Comparison of ENCODE assay signal across 1 cellular context in genomic region chr12:124837958-124838803, GRCh38.
TF ChIP-seq lines count a peak whose summit lies in the region.

No MANE protein-coding gene starts in this region.

TF ChIP-seq in HepG2, 621 proteins besides CTCF, POLR2A, EP300 and RAD21 (continued from another document and continues in another):
- TF ChIP-seq ZNF564 (CRISPR knock-in tag; IDR thresholded peaks at IDR 0.05) (peak; percentile 78; the same call in 1 of the 2 replicates), HNRNPUL1 (IDR thresholded peaks at IDR 0.05; ENCODE audit: low read depth, low read length) (no peak), ESRRA (CRISPR knock-in tag; IDR thresholded peaks at IDR 0.05; ENCODE audit: low read depth) (0 out of 2 replicates have a peak, but pooled peaks have one; percentile 42), MLLT10 (CRISPR knock-in tag; IDR thresholded peaks at IDR 0.05) (no peak), ZBTB44 (CRISPR knock-in tag; IDR thresholded peaks at IDR 0.05) (no peak), ZNF556 (CRISPR knock-in tag; IDR thresholded peaks at IDR 0.05; ENCODE audit: borderline replicate concordance) (0 out of 2 replicates have a peak, but pooled peaks have one; percentile 15), HNRNPK (IDR thresholded peaks at IDR 0.05; ENCODE audit: low read depth, low read length, poor library complexity, severe bottlenecking) (no peak), ZFY (CRISPR knock-in tag; IDR thresholded peaks at IDR 0.05) (peak; percentile 68; the same call in 1 of the 2 replicates), FOSL2 (CRISPR knock-in tag; IDR thresholded peaks at IDR 0.05) (peak; percentile 57), ZFP90 (CRISPR knock-in tag; IDR thresholded peaks at IDR 0.05; ENCODE audit: borderline replicate concordance) (peak; percentile 100), GFI1 (CRISPR knock-in tag; IDR thresholded peaks at IDR 0.05; ENCODE audit: borderline replicate concordance) (peak; percentile 51; the same call in 1 of the 2 replicates), ZBTB42 (CRISPR knock-in tag; IDR thresholded peaks at IDR 0.05) (no peak), NCOA2 (CRISPR knock-in tag; IDR thresholded peaks at IDR 0.05) (peak; percentile 74), FLYWCH1 (CRISPR knock-in tag; IDR thresholded peaks at IDR 0.05) (no peak), FOSL1 (CRISPR knock-in tag; IDR thresholded peaks at IDR 0.05; ENCODE audit: borderline replicate concordance) (no peak), TMF1 (CRISPR knock-in tag; IDR thresholded peaks at IDR 0.05; ENCODE audit: low read depth) (no peak), KLF12 (CRISPR knock-in tag; IDR thresholded peaks at IDR 0.05; ENCODE audit: borderline replicate concordance) (no peak), HINFP (CRISPR knock-in tag; IDR thresholded peaks at IDR 0.05; ENCODE audit: low read depth) (0 out of 2 replicates have a peak, but pooled peaks have one; percentile 56), ZBTB7B (CRISPR knock-in tag; IDR thresholded peaks at IDR 0.05) (0 out of 2 replicates have a peak, but pooled peaks have one; percentile 36), ZNF672 (CRISPR knock-in tag; IDR thresholded peaks at IDR 0.05) (no peak), MLX (CRISPR knock-in tag; IDR thresholded peaks at IDR 0.05) (peak; percentile 57; the same call in 1 of the 2 replicates), ZMYM2 (CRISPR knock-in tag; IDR thresholded peaks at IDR 0.05) (peak; percentile 53; the same call in 1 of the 2 replicates), KDM2A (CRISPR knock-in tag; IDR thresholded peaks at IDR 0.05; ENCODE audit: borderline replicate concordance, low read depth) (peak; percentile 55; the same call in 1 of the 2 replicates), ZNF513 (CRISPR knock-in tag; conservative IDR thresholded peaks at IDR 0.05) (no peak), PRPF4 (IDR thresholded peaks at IDR 0.05; ENCODE audit: low read depth, low read length, poor library complexity, severe bottlenecking) (peak; percentile 76), GATAD2A (CRISPR knock-in tag; IDR thresholded peaks at IDR 0.05) (peak; percentile 86), TCF7L2 (IDR thresholded peaks at IDR 0.05; ENCODE audit: low read depth, low read length) (no peak), BRD4 (CRISPR knock-in tag; IDR thresholded peaks at IDR 0.05) (no peak), MAFF (IDR thresholded peaks at IDR 0.05; ENCODE audit: low read depth, low read length) (no peak), ZNF678 (CRISPR knock-in tag; IDR thresholded peaks at IDR 0.05) (no peak), HOXD1 (CRISPR knock-in tag; IDR thresholded peaks at IDR 0.05) (no peak; the same call in 1 of the 2 replicates), ZNF574 (CRISPR knock-in tag; IDR thresholded peaks at IDR 0.05) (peak; percentile 62), DRAP1 (CRISPR knock-in tag; IDR thresholded peaks at IDR 0.05) (no peak), ZNF891 (CRISPR knock-in tag; IDR thresholded peaks at IDR 0.05) (no peak; the same call in 1 of the 2 replicates), ELF3 (CRISPR knock-in tag; IDR thresholded peaks at IDR 0.05) (peak; percentile 59)
- TF ChIP-seq, protein P1, sequence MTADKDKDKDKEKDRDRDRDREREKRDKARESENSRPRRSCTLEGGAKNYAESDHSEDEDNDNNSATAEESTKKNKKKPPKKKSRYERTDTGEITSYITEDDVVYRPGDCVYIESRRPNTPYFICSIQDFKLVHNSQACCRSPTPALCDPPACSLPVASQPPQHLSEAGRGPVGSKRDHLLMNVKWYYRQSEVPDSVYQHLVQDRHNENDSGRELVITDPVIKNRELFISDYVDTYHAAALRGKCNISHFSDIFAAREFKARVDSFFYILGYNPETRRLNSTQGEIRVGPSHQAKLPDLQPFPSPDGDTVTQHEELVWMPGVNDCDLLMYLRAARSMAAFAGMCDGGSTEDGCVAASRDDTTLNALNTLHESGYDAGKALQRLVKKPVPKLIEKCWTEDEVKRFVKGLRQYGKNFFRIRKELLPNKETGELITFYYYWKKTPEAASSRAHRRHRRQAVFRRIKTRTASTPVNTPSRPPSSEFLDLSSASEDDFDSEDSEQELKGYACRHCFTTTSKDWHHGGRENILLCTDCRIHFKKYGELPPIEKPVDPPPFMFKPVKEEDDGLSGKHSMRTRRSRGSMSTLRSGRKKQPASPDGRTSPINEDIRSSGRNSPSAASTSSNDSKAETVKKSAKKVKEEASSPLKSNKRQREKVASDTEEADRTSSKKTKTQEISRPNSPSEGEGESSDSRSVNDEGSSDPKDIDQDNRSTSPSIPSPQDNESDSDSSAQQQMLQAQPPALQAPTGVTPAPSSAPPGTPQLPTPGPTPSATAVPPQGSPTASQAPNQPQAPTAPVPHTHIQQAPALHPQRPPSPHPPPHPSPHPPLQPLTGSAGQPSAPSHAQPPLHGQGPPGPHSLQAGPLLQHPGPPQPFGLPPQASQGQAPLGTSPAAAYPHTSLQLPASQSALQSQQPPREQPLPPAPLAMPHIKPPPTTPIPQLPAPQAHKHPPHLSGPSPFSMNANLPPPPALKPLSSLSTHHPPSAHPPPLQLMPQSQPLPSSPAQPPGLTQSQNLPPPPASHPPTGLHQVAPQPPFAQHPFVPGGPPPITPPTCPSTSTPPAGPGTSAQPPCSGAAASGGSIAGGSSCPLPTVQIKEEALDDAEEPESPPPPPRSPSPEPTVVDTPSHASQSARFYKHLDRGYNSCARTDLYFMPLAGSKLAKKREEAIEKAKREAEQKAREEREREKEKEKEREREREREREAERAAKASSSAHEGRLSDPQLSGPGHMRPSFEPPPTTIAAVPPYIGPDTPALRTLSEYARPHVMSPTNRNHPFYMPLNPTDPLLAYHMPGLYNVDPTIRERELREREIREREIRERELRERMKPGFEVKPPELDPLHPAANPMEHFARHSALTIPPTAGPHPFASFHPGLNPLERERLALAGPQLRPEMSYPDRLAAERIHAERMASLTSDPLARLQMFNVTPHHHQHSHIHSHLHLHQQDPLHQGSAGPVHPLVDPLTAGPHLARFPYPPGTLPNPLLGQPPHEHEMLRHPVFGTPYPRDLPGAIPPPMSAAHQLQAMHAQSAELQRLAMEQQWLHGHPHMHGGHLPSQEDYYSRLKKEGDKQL (CRISPR knock-in tag; IDR thresholded peaks at IDR 0.05; ENCODE audit: low read depth), result no peak
- TF ChIP-seq, protein P2, sequence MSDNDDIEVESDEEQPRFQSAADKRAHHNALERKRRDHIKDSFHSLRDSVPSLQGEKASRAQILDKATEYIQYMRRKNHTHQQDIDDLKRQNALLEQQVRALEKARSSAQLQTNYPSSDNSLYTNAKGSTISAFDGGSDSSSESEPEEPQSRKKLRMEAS (IDR thresholded peaks at IDR 0.05), result peak; percentile 92
- TF ChIP-seq, protein P3, sequence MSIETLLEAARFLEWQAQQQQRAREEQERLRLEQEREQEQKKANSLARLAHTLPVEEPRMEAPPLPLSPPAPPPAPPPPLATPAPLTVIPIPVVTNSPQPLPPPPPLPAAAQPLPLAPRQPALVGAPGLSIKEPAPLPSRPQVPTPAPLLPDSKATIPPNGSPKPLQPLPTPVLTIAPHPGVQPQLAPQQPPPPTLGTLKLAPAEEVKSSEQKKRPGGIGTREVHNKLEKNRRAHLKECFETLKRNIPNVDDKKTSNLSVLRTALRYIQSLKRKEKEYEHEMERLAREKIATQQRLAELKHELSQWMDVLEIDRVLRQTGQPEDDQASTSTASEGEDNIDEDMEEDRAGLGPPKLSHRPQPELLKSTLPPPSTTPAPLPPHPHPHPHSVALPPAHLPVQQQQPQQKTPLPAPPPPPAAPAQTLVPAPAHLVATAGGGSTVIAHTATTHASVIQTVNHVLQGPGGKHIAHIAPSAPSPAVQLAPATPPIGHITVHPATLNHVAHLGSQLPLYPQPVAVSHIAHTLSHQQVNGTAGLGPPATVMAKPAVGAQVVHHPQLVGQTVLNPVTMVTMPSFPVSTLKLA (IDR thresholded peaks at IDR 0.05), result peak; percentile 83
- TF ChIP-seq, protein P4, sequence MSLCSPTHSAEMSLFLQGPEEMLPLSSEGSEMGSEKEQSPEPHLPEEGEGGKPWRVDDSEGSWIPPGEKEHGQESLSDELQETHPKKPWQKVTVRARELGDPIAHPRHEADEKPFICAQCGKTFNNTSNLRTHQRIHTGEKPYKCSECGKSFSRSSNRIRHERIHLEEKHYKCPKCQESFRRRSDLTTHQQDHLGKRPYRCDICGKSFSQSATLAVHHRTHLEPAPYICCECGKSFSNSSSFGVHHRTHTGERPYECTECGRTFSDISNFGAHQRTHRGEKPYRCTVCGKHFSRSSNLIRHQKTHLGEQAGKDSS (CRISPR knock-in tag; IDR thresholded peaks at IDR 0.05; ENCODE audit: borderline replicate concordance, low read depth), result peak; percentile 89; the same call in 1 of the 2 replicates
- TF ChIP-seq, protein P5, sequence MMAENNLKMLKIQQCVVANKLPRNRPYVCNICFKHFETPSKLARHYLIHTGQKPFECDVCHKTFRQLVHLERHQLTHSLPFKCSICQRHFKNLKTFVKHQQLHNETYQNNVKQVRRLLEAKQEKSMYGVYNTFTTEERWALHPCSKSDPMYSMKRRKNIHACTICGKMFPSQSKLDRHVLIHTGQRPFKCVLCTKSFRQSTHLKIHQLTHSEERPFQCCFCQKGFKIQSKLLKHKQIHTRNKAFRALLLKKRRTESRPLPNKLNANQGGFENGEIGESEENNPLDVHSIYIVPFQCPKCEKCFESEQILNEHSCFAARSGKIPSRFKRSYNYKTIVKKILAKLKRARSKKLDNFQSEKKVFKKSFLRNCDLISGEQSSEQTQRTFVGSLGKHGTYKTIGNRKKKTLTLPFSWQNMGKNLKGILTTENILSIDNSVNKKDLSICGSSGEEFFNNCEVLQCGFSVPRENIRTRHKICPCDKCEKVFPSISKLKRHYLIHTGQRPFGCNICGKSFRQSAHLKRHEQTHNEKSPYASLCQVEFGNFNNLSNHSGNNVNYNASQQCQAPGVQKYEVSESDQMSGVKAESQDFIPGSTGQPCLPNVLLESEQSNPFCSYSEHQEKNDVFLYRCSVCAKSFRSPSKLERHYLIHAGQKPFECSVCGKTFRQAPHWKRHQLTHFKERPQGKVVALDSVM (CRISPR knock-in tag; IDR thresholded peaks at IDR 0.05), result peak; percentile 27; the same call in 1 of the 2 replicates
- TF ChIP-seq, protein P6, sequence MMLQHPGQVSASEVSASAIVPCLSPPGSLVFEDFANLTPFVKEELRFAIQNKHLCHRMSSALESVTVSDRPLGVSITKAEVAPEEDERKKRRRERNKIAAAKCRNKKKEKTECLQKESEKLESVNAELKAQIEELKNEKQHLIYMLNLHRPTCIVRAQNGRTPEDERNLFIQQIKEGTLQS (CRISPR knock-in tag; IDR thresholded peaks at IDR 0.05), result peak; percentile 46
